ENCODE assay signal across 8 cellular contexts in genomic region chr13:51644649-51645048, GRCh38.
DNase-seq lines count a peak whose midpoint lies in the region; ATAC-seq lines count a peak whose summit lies in the region.

No MANE protein-coding gene starts in this region.

- intact Hi-C loops in dendritic cell treated with granulocyte-macrophage colony-stimulating factor and Interleukin-4, amounts not matched to agents 40 ng/mL and 50 ng/mL, for 4 days (cut with micrococcal nuclease), result no loop called here
- intact Hi-C loops in naive thymus-derived CD4-positive, alpha-beta T cell (cut with micrococcal nuclease), result loop anchor here (1.0 to 10.0 kb wide), 5 partner anchors 9 to 160 kb away; partner anchors contain the start of genes WDFY2 (in 2 of the 2) and DHRS12 (in 1 of the 2)
- intact Hi-C loops in left colon (cut with DNase I, micrococcal nuclease), result no loop called here

- CTCF ChIA-PET in naive thymus-derived CD4-positive, alpha-beta T cell (lab: Charles Lee), result interaction anchor here (0.6 to 1.4 kb wide), 3 partner anchors 12 to 153 kb away, joined by 3 to 4 read pairs (median 3); no protein-coding TSS in a partner anchor

- H3K4me3 Mint-ChIP-seq in dendritic cell treated with granulocyte-macrophage colony-stimulating factor and Interleukin-4, amounts not matched to agents 40 ng/mL and 50 ng/mL, for 4 days, result no peak overlapping the region
- H3K4me3 Mint-ChIP-seq in naive thymus-derived CD4-positive, alpha-beta T cell, result peak overlapping the region; percentile 26 to 77 (median 64)

- DNase-seq in EL (peak; percentile 18), MV-4-11 (lab: John Stamatoyannopoulos, UW) (peak; percentile 12), cortex of kidney (lab: John Stamatoyannopoulos, UW) (no peak), ecto neural progenitor cell (ENCODE audit: low spot score) (no peak), left colon (no peak), ureter (ENCODE audit: low spot score) (no peak)
- DNase-seq in naive thymus-derived CD4-positive, alpha-beta T cell, result no peak

- peak overlapping the region; percentile 61 for H3K27ac ChIP-seq in naive thymus-derived CD4-positive, alpha-beta T cell (ENCODE audit: low read depth, low read length)

- H3K36me3 Mint-ChIP-seq in dendritic cell treated with granulocyte-macrophage colony-stimulating factor and Interleukin-4, amounts not matched to agents 40 ng/mL and 50 ng/mL, for 4 days (ENCODE audit: low read depth), result peaks cover 31% of the 10 kb centered on the region
- peaks cover 0 to 13% (median 6%) of the 10 kb centered on the region in 5 donors for H3K36me3 Mint-ChIP-seq in naive thymus-derived CD4-positive, alpha-beta T cell

- H3K4me3 ChIP-seq in naive thymus-derived CD4-positive, alpha-beta T cell (ENCODE audit: low read length), result no peak overlapping the region

- POLR2A ChIA-PET in naive thymus-derived CD4-positive, alpha-beta T cell (lab: Charles Lee), result interaction anchor here (0.6 to 1.9 kb wide), 8 partner anchors 9 to 235 kb away, joined by 3 to 13 read pairs (median 4); partner anchors contain the start of gene INTS6

- H3K27me3 Mint-ChIP-seq in dendritic cell treated with granulocyte-macrophage colony-stimulating factor and Interleukin-4, amounts not matched to agents 40 ng/mL and 50 ng/mL, for 4 days, result no peaks in the 10 kb centered on the region
- no peaks in the 10 kb centered on the region for H3K27me3 Mint-ChIP-seq in naive thymus-derived CD4-positive, alpha-beta T cell

- H3K9me3 ChIP-seq in naive thymus-derived CD4-positive, alpha-beta T cell (ENCODE audit: control insufficient read depth in 2 of 3, low read length in 3 of 3), result no peaks in the 10 kb centered on the region

- H3K4me1 ChIP-seq in naive thymus-derived CD4-positive, alpha-beta T cell (ENCODE audit: control insufficient read depth in 2 of 2, insufficient read depth in 2 of 2, low read length in 2 of 2), result peaks cover 26 to 39% of the 10 kb centered on the region in 2 donors

- peaks cover 54% of the 10 kb centered on the region for H3K4me1 Mint-ChIP-seq in dendritic cell treated with granulocyte-macrophage colony-stimulating factor and Interleukin-4, amounts not matched to agents 40 ng/mL and 50 ng/mL, for 4 days (ENCODE audit: low read depth)
- H3K4me1 Mint-ChIP-seq in naive thymus-derived CD4-positive, alpha-beta T cell, result peaks cover 37 to 57% (median 49%) of the 10 kb centered on the region in 7 donors

- no peaks in the 10 kb centered on the region for H3K36me3 ChIP-seq in naive thymus-derived CD4-positive, alpha-beta T cell (ENCODE audit: control insufficient read depth in 2 of 3, insufficient read depth in 3 of 3, low read length in 3 of 3)

- ATAC-seq in naive thymus-derived CD4-positive, alpha-beta T cell, result peak; percentile 15
- no peak for ATAC-seq in left colon

- H3K27ac Mint-ChIP-seq in dendritic cell treated with granulocyte-macrophage colony-stimulating factor and Interleukin-4, amounts not matched to agents 40 ng/mL and 50 ng/mL, for 4 days, result peak overlapping the region; percentile 42
- peak overlapping the region; percentile 55 to 97 (median 92) for H3K27ac Mint-ChIP-seq in naive thymus-derived CD4-positive, alpha-beta T cell

- no peaks in the 10 kb centered on the region for H3K9me3 Mint-ChIP-seq in dendritic cell treated with granulocyte-macrophage colony-stimulating factor and Interleukin-4, amounts not matched to agents 40 ng/mL and 50 ng/mL, for 4 days
- no peaks in the 10 kb centered on the region for H3K9me3 Mint-ChIP-seq in naive thymus-derived CD4-positive, alpha-beta T cell

- no peaks in the 10 kb centered on the region for H3K27me3 ChIP-seq in naive thymus-derived CD4-positive, alpha-beta T cell (ENCODE audit: control insufficient read depth in 2 of 2, insufficient read depth in 2 of 2, low read length in 2 of 2)

Comparison
In these comparisons a context has a peak if more than half of its experiments do, and no peak if none do; other contexts are left out.
1. DNase-seq: peak in EL (single experiment) and MV-4-11 (single experiment); none in naive thymus-derived CD4-positive, alpha-beta T cell (0 of 9), cortex of kidney (single experiment), ecto neural progenitor cell (single experiment), left colon (0 of 2) and ureter (single experiment).
2. intact Hi-C loops: an anchor here in naive thymus-derived CD4-positive, alpha-beta T cell (1.0 to 10.0 kb wide); none called in dendritic cell treated with granulocyte-macrophage colony-stimulating factor and Interleukin-4, amounts not matched to agents 40 ng/mL and 50 ng/mL, for 4 days and left colon.